ENCODE assay signal across 28 cellular contexts in genomic region chr10:133211959-133212852, GRCh38. TPM values are rescaled to one million over a fixed set of nuclear protein-coding genes. Genes with fewer than 3 reads are reported as not detected.
DNase-seq lines count a peak whose midpoint lies in the region; ATAC-seq, FAIRE-seq and TF ChIP-seq lines count a peak whose summit lies in the region.
"Had no signal": no experiment of that assay in that cellular context is flagged by ENCODE, and none has a peak within 500 bp of the region (broad histone marks: within the 10 kb centered on the region; RNA-seq: fewer than 3 reads in every experiment).

No MANE protein-coding gene starts in this region.

- H3K4me2 ChIP-seq in H1 (ENCODE audit: insufficient read depth in 1 of 2, low read depth in 2 of 2, low read length in 2 of 2), result no peak overlapping the region

- H3K27me3 ChIP-seq in left ventricle myocardium inferior (ENCODE audit: low read depth) (peaks cover 52% of the 10 kb centered on the region), H1 (replicated peaks in 1 of 4; ENCODE audit: control insufficient read depth in 3 of 4, extremely low read depth in 1 of 4, insufficient read depth in 3 of 4, low read length in 3 of 4) (no peaks in the 10 kb centered on the region; a peak in 1 of 7 replicates)
- H3K27me3 ChIP-seq: SJSA1 had no signal

- no peak overlapping the region for H3K9ac ChIP-seq in H1 (replicated peaks in 1 of 4; ENCODE audit: extremely low read depth in 1 of 4, low read depth in 3 of 4, low read length in 3 of 4)
- H3K9ac ChIP-seq: BLaER1 had no signal

- no peak overlapping the region for H2AFZ ChIP-seq in H1 (ENCODE audit: low read length)

- H4K20me1 ChIP-seq in H1 (replicated peaks in 1 of 2; ENCODE audit: control insufficient read depth in 1 of 2, insufficient read depth in 2 of 2, low read length in 2 of 2), result peaks cover 0 to 12% of the 10 kb centered on the region in 2 experiments

- no peak overlapping the region for H3K23ac ChIP-seq in H1 (ENCODE audit: insufficient read length)

- no peaks in the 10 kb centered on the region for H3K79me1 ChIP-seq in H1 (ENCODE audit: low read depth, low read length)

- H3K9me3 ChIP-seq in left ventricle myocardium inferior (replicated peaks) (no peaks in the 10 kb centered on the region), H1 (ENCODE audit: insufficient read depth in 2 of 2, low read depth in 1 of 2, low read length in 1 of 2) (peaks cover 0 to 4% of the 10 kb centered on the region in 2 experiments; a peak in 1 of 4 replicates)
- H3K9me3 ChIP-seq: BLaER1, SJSA1 had no signal

- H3K27ac ChIP-seq in left ventricle myocardium inferior (replicated peaks) (no peak overlapping the region), H1 (ENCODE audit: low read depth, low read length) (no peak overlapping the region)
- H3K27ac ChIP-seq: BLaER1, SJSA1 had no signal

- no peak for TF ChIP-seq EP300 in H1 (IDR thresholded peaks at IDR 0.05; ENCODE audit: borderline replicate concordance in 1 of 2, low read depth in 2 of 2, low read length in 2 of 2)

- no peak overlapping the region for H3K14ac ChIP-seq in H1 (ENCODE audit: insufficient read length)

- H3K56ac ChIP-seq in H1 (replicated peaks; ENCODE audit: insufficient read length, low read depth, low read length), result no peak overlapping the region

- CTCF ChIA-PET in H1 (lab: Charles Lee; ENCODE audit: partially characterized antibody), result interaction anchor here (0.6 to 1.9 kb wide), 6 partner anchors 14 to 308 kb away, joined by 3 to 5 read pairs (median 3); no protein-coding TSS in a partner anchor
- CTCF ChIA-PET in activated CD4-positive, alpha-beta memory T cell treated with anti-CD3 and anti-CD28 coated beads, Interleukin-2, amount 10 ng/mL, durations not matched to agents 7 days and 5 days (lab: Charles Lee), result no interaction called here

- 95% methylated on average over 33 of the region's 34 CpGs; no CpG with 5 or more reads in 1 of the 2 experiments for WGBS in H1 (ENCODE audit: extremely low coverage in 1 of 2, insufficient coverage in 1 of 2, insufficient read length in 1 of 2, insufficient replicate concordance in 2 of 2, low coverage in 1 of 2, low lambda C conversion rate in 2 of 2, missing lambda C conversion rate in 1 of 2), 2 experiments

- H3K9me3 Mint-ChIP-seq in activated CD4-positive, alpha-beta memory T cell treated with anti-CD3 and anti-CD28 coated beads, Interleukin-2, amount 10 ng/mL, durations not matched to agents 7 days and 5 days, result no peaks in the 10 kb centered on the region
- H3K9me3 Mint-ChIP-seq: CD4-positive, CD25-positive, alpha-beta regulatory T cell had no signal

- H4K91ac ChIP-seq in H1 (replicated peaks; ENCODE audit: insufficient read length, low read length), result no peak overlapping the region

- no peak for TF ChIP-seq POLR2A in H1 (IDR thresholded peaks at IDR 0.05; ENCODE audit: control extremely low read depth in 1 of 2, low read depth in 2 of 2, low read length in 2 of 2)

- no peak overlapping the region for H3K18ac ChIP-seq in H1 (ENCODE audit: extremely low read depth, low read length)

- H3K79me2 ChIP-seq in H1 (ENCODE audit: control insufficient read depth in 1 of 2, insufficient read depth in 2 of 2, low read length in 2 of 2), result no peaks in the 10 kb centered on the region

- H3K36me3 Mint-ChIP-seq in activated CD4-positive, alpha-beta memory T cell treated with anti-CD3 and anti-CD28 coated beads, Interleukin-2, amount 10 ng/mL, durations not matched to agents 7 days and 5 days (ENCODE audit: low read depth), result no peaks in the 10 kb centered on the region
- H3K36me3 Mint-ChIP-seq: CD4-positive, CD25-positive, alpha-beta regulatory T cell had no signal

- no peak overlapping the region for H4K5ac ChIP-seq in H1 (ENCODE audit: insufficient read length, low read depth, low read length)

- FAIRE-seq in H1 (lab: Jason Lieb, UNC), result no peak
- peak; percentile 74 for FAIRE-seq in urothelium cell line (lab: Jason Lieb, UNC)
- FAIRE-seq: G401.6, RCC 7860 had no signal

- POLR2A ChIA-PET in H1 (lab: Charles Lee; ENCODE audit: partially characterized antibody), result interaction anchor here (1.4 to 2.3 kb wide), 4 partner anchors 7 to 51 kb away, joined by 3 to 8 read pairs (median 6); no protein-coding TSS in a partner anchor
- POLR2A ChIA-PET in activated CD4-positive, alpha-beta memory T cell treated with anti-CD3 and anti-CD28 coated beads, Interleukin-2, amount 10 ng/mL, durations not matched to agents 7 days and 5 days (lab: Charles Lee), result no interaction called here

- no peak overlapping the region for H2BK120ac ChIP-seq in H1 (replicated peaks; ENCODE audit: low read depth, low read length)

- ATAC-seq in Right ventricle myocardium inferior, result no peak
- ATAC-seq: HCT116 had no signal

- H3K27me3 Mint-ChIP-seq in activated CD4-positive, alpha-beta memory T cell treated with anti-CD3 and anti-CD28 coated beads, Interleukin-2, amount 10 ng/mL, durations not matched to agents 7 days and 5 days, result no peaks in the 10 kb centered on the region

- H2BK15ac ChIP-seq in H1 (ENCODE audit: low read length), result 0 out of 2 replicates have a peak overlapping the region, but pooled peaks have one; percentile 81

- TF ChIP-seq CTCF in left ventricle myocardium inferior (IDR thresholded peaks at IDR 0.05; ENCODE audit: borderline replicate concordance), result no peak
- no peak for TF ChIP-seq CTCF in H1 (IDR thresholded peaks at IDR 0.05; ENCODE audit: control extremely low read depth in 1 of 3, insufficient read depth in 1 of 3, low read depth in 1 of 3, low read length in 3 of 3)

- H3K4me3 Mint-ChIP-seq in activated CD4-positive, alpha-beta memory T cell treated with anti-CD3 and anti-CD28 coated beads, Interleukin-2, amount 10 ng/mL, durations not matched to agents 7 days and 5 days, result no peak overlapping the region
- H3K4me3 Mint-ChIP-seq: CD4-positive, CD25-positive, alpha-beta regulatory T cell had no signal

- intact Hi-C loops in Right ventricle myocardium inferior (cut with DNase I) (no loop called here), left ventricle myocardium inferior (cut with micrococcal nuclease) (no loop called here)

- H3K23me2 ChIP-seq in H1 (ENCODE audit: low read depth, low read length), result peaks cover 8% of the 10 kb centered on the region

- no peaks in the 10 kb centered on the region for H3K4me1 ChIP-seq in left ventricle myocardium inferior
- no peaks in the 10 kb centered on the region; a peak in 1 of 7 replicates for H3K4me1 ChIP-seq in H1 (replicated peaks in 1 of 4; ENCODE audit: control insufficient read depth in 3 of 4, insufficient read depth in 4 of 4, low read length in 3 of 4)
- H3K4me1 ChIP-seq: SJSA1 had no signal

- peaks cover 12% of the 10 kb centered on the region for H3K4me1 Mint-ChIP-seq in activated CD4-positive, alpha-beta memory T cell treated with anti-CD3 and anti-CD28 coated beads, Interleukin-2, amount 10 ng/mL, durations not matched to agents 7 days and 5 days
- H3K4me1 Mint-ChIP-seq: CD4-positive, CD25-positive, alpha-beta regulatory T cell had no signal

- H2BK5ac ChIP-seq in H1 (ENCODE audit: low read depth, low read length), result no peak overlapping the region

- no peak overlapping the region for H4K8ac ChIP-seq in H1 (ENCODE audit: extremely low read depth, insufficient read depth, low read length)

- H3K27ac Mint-ChIP-seq in activated CD4-positive, alpha-beta memory T cell treated with anti-CD3 and anti-CD28 coated beads, Interleukin-2, amount 10 ng/mL, durations not matched to agents 7 days and 5 days, result no peak overlapping the region
- H3K27ac Mint-ChIP-seq: CD4-positive, CD25-positive, alpha-beta regulatory T cell had no signal

- no peaks in the 10 kb centered on the region for H3K36me3 ChIP-seq in left ventricle myocardium inferior
- H3K36me3 ChIP-seq in H1 (ENCODE audit: control insufficient read depth in 2 of 4, insufficient read depth in 4 of 4, low read length in 3 of 4), result no peaks in the 10 kb centered on the region; a peak in 3 of 8 replicates
- H3K36me3 ChIP-seq: BLaER1, SJSA1 had no signal

- H2BK20ac ChIP-seq in H1 (ENCODE audit: low read length), result no peak overlapping the region

- H3K4me3 ChIP-seq in left ventricle myocardium inferior (no peak overlapping the region), H1 (ENCODE audit: extremely low read depth in 1 of 4, insufficient read depth in 2 of 4, low read depth in 3 of 4, low read length in 4 of 4) (no peak overlapping the region)
- H3K4me3 ChIP-seq: BLaER1, SJSA1 had no signal

- H3K4ac ChIP-seq in H1 (replicated peaks; ENCODE audit: insufficient read length, low read depth, low read length), result peak overlapping the region; percentile 38

- DNase-seq in Right ventricle myocardium inferior (ENCODE audit: missing footprints), result peak; percentile 54
- DNase-seq in left ventricle myocardium inferior, result no peak
- peak; percentile 18 for DNase-seq in RPMI8226
- DNase-seq in H1 (ENCODE audit: low read depth in 1 of 2, low spot score in 2 of 2), result no peak
- no peak for DNase-seq in urothelium cell line (ENCODE audit: low spot score)
- no peak for DNase-seq in NCI-H2227 (lab: John Stamatoyannopoulos, UW; ENCODE audit: unreplicated experiment)
- DNase-seq in NCI-H510A (lab: John Stamatoyannopoulos, UW), result no peak
- DNase-seq in activated CD4-positive, alpha-beta memory T cell treated with anti-CD3 and anti-CD28 coated beads, Interleukin-2, amount 10 ng/mL, durations not matched to agents 7 days and 5 days, result no peak
- DNase-seq: CD4-positive, CD25-positive, alpha-beta regulatory T cell; DMS53; Karpas-422; NCI-H1092; NCI-H1417 treated with DMSO at 0.1 percent for 48 hours; NCI-H187; NCI-H2081 treated with DMSO at 0.1 percent for 48 hours; NCI-H2171; NCI-H345; NCI-H524 treated with DMSO at 0.1 percent for 48 hours; NCI-H774 had no signal

- H2BK12ac ChIP-seq in H1 (ENCODE audit: low read depth, low read length), result 0 out of 2 replicates have a peak overlapping the region, but pooled peaks have one; percentile 17

- H2AK5ac ChIP-seq in H1 (ENCODE audit: low read depth, low read length), result no peak overlapping the region

- TF ChIP-seq RAD21 in H1 (IDR thresholded peaks at IDR 0.05 in 1 of 2, conservative IDR thresholded peaks at IDR 0.05 in 1 of 2; ENCODE audit: low read depth in 2 of 2, low read length in 2 of 2), result no peak

RNA-seq across cellular contexts. Expression of gene UTF1, which starts 17.8 kb away (rescaled TPM):
- total RNA-seq in Right ventricle myocardium inferior (not detected), left ventricle myocardium inferior (not detected)
- 21.7 and 21.8 TPM in 2 replicates for total RNA-seq in H1 (2021; fragmentation: NEBNext Ultra II Directional; extraction: Animal tissue kit (Norgen Biotek cat#: 25700))
- polyA plus RNA-seq in H1 (2011; rRNA removed), result 0.47 and 0.97 TPM in 2 replicates
- polyA plus RNA-seq in H1 (2011; cell fraction: cytosol; rRNA removed), result 0.56 TPM
- 3.0 TPM for polyA plus RNA-seq in H1 (2011; cell fraction: nucleus; rRNA removed)
- 4.6 to 12.2 TPM (median 10.6 TPM) in 4 replicates for polyA plus RNA-seq in H1 (2012, experiment 1 of 2)
- 0.80 TPM for polyA plus RNA-seq in H1 (2012, experiment 2 of 2)
- 23.8 TPM for polyA plus RNA-seq in H1 (2013, experiment 1 of 2)
- 24.8 TPM for polyA plus RNA-seq in H1 (2013, experiment 2 of 2)
- polyA minus RNA-seq in H1 (2011; rRNA and poly(A)+ RNA removed), result not detected in 2 replicates
- polyA minus RNA-seq in H1 (2011; cell fraction: cytosol; rRNA and poly(A)+ RNA removed), result 6.3 TPM
- 4.3 TPM for polyA minus RNA-seq in H1 (2011; cell fraction: nucleus; rRNA and poly(A)+ RNA removed)
- total RNA-seq in activated CD4-positive, alpha-beta memory T cell treated with anti-CD3 and anti-CD28 coated beads, Interleukin-2, amount 10 ng/mL, durations not matched to agents 7 days and 5 days, result not detected
- total RNA-seq: A172; CD4-positive, CD25-positive, alpha-beta regulatory T cell; Daoy; H4; SJSA1 had no signal
- polyA plus RNA-seq: AG04450; CD4-positive, CD25-positive, alpha-beta regulatory T cell had no signal

RNA-seq across cellular contexts. Expression of gene VENTX, which starts 25.4 kb away (rescaled TPM):
- total RNA-seq in Right ventricle myocardium inferior, result 0.54 TPM
- 0.33 TPM for total RNA-seq in left ventricle myocardium inferior
- 4.7 and 5.6 TPM in 2 replicates for total RNA-seq in H1 (2021; fragmentation: NEBNext Ultra II Directional; extraction: Animal tissue kit (Norgen Biotek cat#: 25700))
- 5.6 and 7.8 TPM in 2 replicates for polyA plus RNA-seq in H1 (2011; rRNA removed)
- 4.6 TPM for polyA plus RNA-seq in H1 (2011; cell fraction: cytosol; rRNA removed)
- 17.4 TPM for polyA plus RNA-seq in H1 (2011; cell fraction: nucleus; rRNA removed)
- polyA plus RNA-seq in H1 (2012, experiment 1 of 2), result 3.4 to 5.9 TPM (median 5.1 TPM) in 4 replicates
- 3.8 TPM for polyA plus RNA-seq in H1 (2012, experiment 2 of 2)
- 3.8 TPM for polyA plus RNA-seq in H1 (2013, experiment 1 of 2)
- 3.5 TPM for polyA plus RNA-seq in H1 (2013, experiment 2 of 2)
- polyA minus RNA-seq in H1 (2011; rRNA and poly(A)+ RNA removed), result 1.6 and 1.7 TPM in 2 replicates
- 5.8 TPM for polyA minus RNA-seq in H1 (2011; cell fraction: cytosol; rRNA and poly(A)+ RNA removed)
- 6.0 TPM for polyA minus RNA-seq in H1 (2011; cell fraction: nucleus; rRNA and poly(A)+ RNA removed)
- not detected for total RNA-seq in activated CD4-positive, alpha-beta memory T cell treated with anti-CD3 and anti-CD28 coated beads, Interleukin-2, amount 10 ng/mL, durations not matched to agents 7 days and 5 days
- total RNA-seq: A172; CD4-positive, CD25-positive, alpha-beta regulatory T cell; Daoy; H4; SJSA1 had no signal
- polyA plus RNA-seq: AG04450; CD4-positive, CD25-positive, alpha-beta regulatory T cell had no signal

RNA-seq across cellular contexts. Expression of gene KNDC1, which starts 52.2 kb away (rescaled TPM):
- total RNA-seq in Right ventricle myocardium inferior, result not detected
- total RNA-seq in left ventricle myocardium inferior, result 0.11 TPM
- total RNA-seq in H1 (2021; fragmentation: NEBNext Ultra II Directional; extraction: Animal tissue kit (Norgen Biotek cat#: 25700)), result 16.7 and 19.3 TPM in 2 replicates
- polyA plus RNA-seq in H1 (2011; rRNA removed), result 7.5 and 10.4 TPM in 2 replicates
- 8.2 TPM for polyA plus RNA-seq in H1 (2011; cell fraction: cytosol; rRNA removed)
- 24.2 TPM for polyA plus RNA-seq in H1 (2011; cell fraction: nucleus; rRNA removed)
- 10.6 to 18.0 TPM (median 14.3 TPM) in 4 replicates for polyA plus RNA-seq in H1 (2012, experiment 1 of 2)
- 7.0 TPM for polyA plus RNA-seq in H1 (2012, experiment 2 of 2)
- 6.2 TPM for polyA plus RNA-seq in H1 (2013, experiment 1 of 2)
- 5.8 TPM for polyA plus RNA-seq in H1 (2013, experiment 2 of 2)
- polyA minus RNA-seq in H1 (2011; rRNA and poly(A)+ RNA removed), result 14.2 and 17.3 TPM in 2 replicates
- 9.8 TPM for polyA minus RNA-seq in H1 (2011; cell fraction: cytosol; rRNA and poly(A)+ RNA removed)
- 27.6 TPM for polyA minus RNA-seq in H1 (2011; cell fraction: nucleus; rRNA and poly(A)+ RNA removed)
- total RNA-seq in activated CD4-positive, alpha-beta memory T cell treated with anti-CD3 and anti-CD28 coated beads, Interleukin-2, amount 10 ng/mL, durations not matched to agents 7 days and 5 days, result 1 to 10 TPM in 1 of 2 experiments, under 1 TPM in 1; 0.55 to 1.2 TPM
- total RNA-seq: Daoy had no signal
- polyA plus RNA-seq: CD4-positive, CD25-positive, alpha-beta regulatory T cell had no signal

Comparison
In these comparisons a context has a peak if more than half of its experiments do, and no peak if none do; other contexts are left out.
1. DNase-seq: peak in Right ventricle myocardium inferior (single experiment) and RPMI8226 (single experiment); none in left ventricle myocardium inferior (single experiment), H1 (0 of 2), urothelium cell line (single experiment), NCI-H2227 (single experiment), NCI-H510A (single experiment) and activated CD4-positive, alpha-beta memory T cell treated with anti-CD3 and anti-CD28 coated beads, Interleukin-2, amount 10 ng/mL, durations not matched to agents 7 days and 5 days (single experiment).
2. RNA of gene UTF1, which starts 17.8 kb away (total RNA-seq): 21.7 to 21.8 TPM in H1; not detected in Right ventricle myocardium inferior (single experiment), not detected in left ventricle myocardium inferior (single experiment) and not detected in activated CD4-positive, alpha-beta memory T cell treated with anti-CD3 and anti-CD28 coated beads, Interleukin-2, amount 10 ng/mL, durations not matched to agents 7 days and 5 days; every median in the first group is over 10 times any median in the second.